Comparison of ENCODE assay signal across 13 cellular contexts in the genomic region with DNA sequence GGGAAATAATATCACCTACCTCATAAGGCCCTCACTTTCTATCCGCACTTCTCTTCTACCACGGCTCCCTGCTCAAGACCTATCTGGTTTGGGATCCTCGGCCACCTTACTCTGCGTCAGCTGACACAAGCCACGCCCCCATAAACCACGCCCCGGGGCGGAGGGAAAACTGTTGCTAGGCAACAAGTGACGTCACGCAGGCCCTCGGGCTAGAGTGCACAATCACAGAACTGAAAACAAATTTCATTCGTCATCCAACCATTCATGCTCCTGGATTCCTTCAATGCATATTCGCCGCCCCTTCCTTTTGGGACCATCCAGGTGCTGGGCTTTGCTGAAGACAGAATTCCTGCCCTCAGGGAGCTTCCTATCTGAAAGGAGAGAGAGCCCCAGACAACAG.
A peak's percentile ranks its signal among the peaks of the same experiment; 100 is the strongest.
DNase-seq lines count a peak whose midpoint lies in the region; ATAC-seq and FAIRE-seq lines count a peak whose summit lies in the region.
"Had no signal": no experiment of that assay in that cellular context is flagged by ENCODE, and none has a peak within 500 bp of the region (broad histone marks: within the 10 kb centered on the region; RNA-seq: fewer than 3 reads in every experiment).

No MANE protein-coding gene starts in this region.

- peak; percentile 1 to 24 for DNase-seq in stimulated activated CD4-positive, alpha-beta T cell treated with anti-CD3 and anti-CD28 coated beads, Interleukin-2, amount 100 ng/mL, for 48 hours
- DNase-seq in stimulated activated CD4-positive, alpha-beta T cell treated with anti-CD3 and anti-CD28 coated beads, Interleukin-15, amount 100 ng/mL, for 24 hours: no peak
- DNase-seq in OCI-M1 (lab: John Stamatoyannopoulos, UW) (peak; percentile 54), dermis blood vessel endothelial cell (peak; percentile 3), NCI-H748 (lab: John Stamatoyannopoulos, UW; ENCODE audit: unreplicated experiment) (no peak), frontal cortex (ENCODE audit: low spot score in 2 of 2) (no peak)
- DNase-seq: activated CD4-positive, alpha-beta T cell treated with anti-CD3 and anti-CD28 coated beads, Interleukin-2, amount 10 ng/mL, durations not matched to agents 7 days and 5 days; left lung; NCI-H226 had no signal

- no peak for FAIRE-seq in frontal cortex (lab: Jason Lieb, UNC)

- ATAC-seq in GM19467 (IDR thresholded peaks at IDR 0.05; ENCODE audit: unreplicated experiment) (no peak), GM18873 (IDR thresholded peaks at IDR 0.05; ENCODE audit: low FRiP score, unreplicated experiment) (no peak)
- ATAC-seq: activated naive CD4-positive, alpha-beta T cell treated with anti-CD3 and anti-CD28 coated beads, Interleukin-2, amount 50 U/mL, for 72 hours; left lung; Right ventricle myocardium inferior had no signal

Comparison
In these comparisons a context has a peak if more than half of its experiments do, and no peak if none do; other contexts are left out.
1. DNase-seq: peak in stimulated activated CD4-positive, alpha-beta T cell treated with anti-CD3 and anti-CD28 coated beads, Interleukin-2, amount 100 ng/mL, for 48 hours (2 of 2), OCI-M1 (single experiment) and dermis blood vessel endothelial cell (single experiment); none in stimulated activated CD4-positive, alpha-beta T cell treated with anti-CD3 and anti-CD28 coated beads, Interleukin-15, amount 100 ng/mL, for 24 hours (single experiment), NCI-H748 (single experiment) and frontal cortex (0 of 2).